10 cellular contexts compared by ENCODE assay signal in genomic region chr7:140404565-140405080, GRCh38. TPM values are rescaled to one million over a fixed set of nuclear protein-coding genes. Genes with fewer than 3 reads are reported as not detected.
DNase-seq lines count a peak whose midpoint lies in the region; ATAC-seq and TF ChIP-seq lines count a peak whose summit lies in the region.
"Had no signal": no experiment of that assay in that cellular context is flagged by ENCODE, and none has a peak within 500 bp of the region (broad histone marks: within the 10 kb centered on the region; RNA-seq: fewer than 3 reads in every experiment).

No MANE protein-coding gene starts in this region.

- peak overlapping the region; percentile 96 for H3K4me3 Mint-ChIP-seq in T-helper 1 cell treated with Interleukin-12 subunit alpha and Interleukin-12 subunit beta and Interleukin-4 antibody, amounts not matched to agents 30 μg/mL and 1 μg/mL, for 36 hours

- H3K36me3 ChIP-seq in Peyer's patch (no peaks in the 10 kb centered on the region), smooth muscle cell (ENCODE audit: low read depth) (no peaks in the 10 kb centered on the region)

- H3K4me2 ChIP-seq in smooth muscle cell, result peak overlapping the region; percentile 79

- H3K4me1 Mint-ChIP-seq in T-helper 1 cell treated with Interleukin-12 subunit alpha and Interleukin-12 subunit beta and Interleukin-4 antibody, amounts not matched to agents 30 μg/mL and 1 μg/mL, for 36 hours (ENCODE audit: low read depth), result peaks cover 26% of the 10 kb centered on the region

- peak overlapping the region; percentile 82 for H2AFZ ChIP-seq in smooth muscle cell (ENCODE audit: low read depth)

- peak; percentile 11 for ATAC-seq in foreskin keratinocyte

- H3K36me3 Mint-ChIP-seq in T-helper 1 cell treated with Interleukin-12 subunit alpha and Interleukin-12 subunit beta and Interleukin-4 antibody, amounts not matched to agents 30 μg/mL and 1 μg/mL, for 36 hours (ENCODE audit: low read depth), result peaks cover 25% of the 10 kb centered on the region

- TF ChIP-seq POLR2A in Peyer's patch (IDR thresholded peaks at IDR 0.05), result no peak

- H3K9me3 Mint-ChIP-seq in T-helper 1 cell treated with Interleukin-12 subunit alpha and Interleukin-12 subunit beta and Interleukin-4 antibody, amounts not matched to agents 30 μg/mL and 1 μg/mL, for 36 hours, result no peaks in the 10 kb centered on the region

- H3K79me2 ChIP-seq in smooth muscle cell (ENCODE audit: low read depth), result no peaks in the 10 kb centered on the region

- H3K27me3 ChIP-seq in Peyer's patch (no peaks in the 10 kb centered on the region), foreskin keratinocyte (peaks cover 3% of the 10 kb centered on the region), smooth muscle cell (ENCODE audit: low read depth) (no peaks in the 10 kb centered on the region)

- peaks cover 6% of the 10 kb centered on the region for H3F3A ChIP-seq in smooth muscle cell (ENCODE audit: low read depth)

- no peaks in the 10 kb centered on the region for H3K27me3 Mint-ChIP-seq in T-helper 1 cell treated with Interleukin-12 subunit alpha and Interleukin-12 subunit beta and Interleukin-4 antibody, amounts not matched to agents 30 μg/mL and 1 μg/mL, for 36 hours (ENCODE audit: low read depth)

- H4K20me1 ChIP-seq in smooth muscle cell (ENCODE audit: low read depth), result no peaks in the 10 kb centered on the region

- DNase-seq in T-helper 1 cell (no peak), Peyer's patch (no peak), foreskin keratinocyte (no peak), smooth muscle cell (lab: John Stamatoyannopoulos, UW; ENCODE audit: unreplicated experiment) (no peak), foreskin melanocyte (no peak), OCI-M1 (lab: John Stamatoyannopoulos, UW) (no peak), middle frontal gyrus (ENCODE audit: extremely low spot score, low spot score) (no peak)

- TF ChIP-seq CTCF in Peyer's patch (IDR thresholded peaks at IDR 0.05), result no peak
- no peak for TF ChIP-seq CTCF in foreskin keratinocyte (conservative IDR thresholded peaks at IDR 0.05)
- TF ChIP-seq CTCF in smooth muscle cell (IDR thresholded peaks at IDR 0.05; ENCODE audit: borderline replicate concordance, insufficient read depth, poor library complexity, severe bottlenecking), result no peak

- peak overlapping the region; percentile 96 for H3K27ac Mint-ChIP-seq in T-helper 1 cell treated with Interleukin-12 subunit alpha and Interleukin-12 subunit beta and Interleukin-4 antibody, amounts not matched to agents 30 μg/mL and 1 μg/mL, for 36 hours

- H3K4me3 ChIP-seq in Peyer's patch, result peak overlapping the region in 3 of 4 donors; percentile 40 to 79 (median 60)
- peak overlapping the region; percentile 45 for H3K4me3 ChIP-seq in smooth muscle cell

- no peak overlapping the region for H3K9ac ChIP-seq in smooth muscle cell (ENCODE audit: low read depth)

- peak overlapping the region in 1 of 4 donors; percentile 79 for H3K27ac ChIP-seq in Peyer's patch
- H3K27ac ChIP-seq in foreskin keratinocyte, result no peak overlapping the region
- no peak overlapping the region for H3K27ac ChIP-seq in smooth muscle cell (ENCODE audit: low read depth)

- H3K9me3 ChIP-seq in Peyer's patch (no peaks in the 10 kb centered on the region), smooth muscle cell (replicated peaks; ENCODE audit: low read depth) (no peaks in the 10 kb centered on the region)

- H3K4me1 ChIP-seq in Peyer's patch (peaks cover 0 to 4% (median 0%) of the 10 kb centered on the region in 4 donors), foreskin keratinocyte (no peaks in the 10 kb centered on the region), smooth muscle cell (ENCODE audit: low read depth) (no peaks in the 10 kb centered on the region)

- WGBS in smooth muscle cell (ENCODE audit: low lambda C conversion rate), result 66% methylated on average over 3 of the region's 3 CpGs

RNA-seq across cellular contexts. Expression of gene RAB19, which starts 0.8 kb away (rescaled TPM):
- total RNA-seq in Peyer's patch (10 to 100 TPM in 2 of 4 donors, 1 to 10 TPM in 2; 7.4 to 18.6 (median 10.1) TPM), foreskin keratinocyte (0.21 TPM in 1 of 2 replicates, not detected in the other), smooth muscle cell (not detected in 2 replicates)
- polyA plus RNA-seq in foreskin keratinocyte (not detected in 2 replicates), smooth muscle cell (not detected in 2 replicates)
- total RNA-seq: posterior vena cava had no signal
- polyA plus RNA-seq: BJ had no signal

RNA-seq across cellular contexts. Expression of gene SLC37A3, which starts 6.3 kb away (rescaled TPM):
- 100 to 1,000 TPM in 2 of 4 donors, 10 to 100 TPM in 2; 45.4 to 124 (median 98.9) TPM for total RNA-seq in Peyer's patch
- 30.4 and 37.9 TPM in 2 replicates for total RNA-seq in foreskin keratinocyte
- 15.6 and 16.7 TPM in 2 replicates for polyA plus RNA-seq in foreskin keratinocyte
- total RNA-seq in smooth muscle cell, result 54.2 and 83.2 TPM in 2 replicates
- polyA plus RNA-seq in smooth muscle cell, result 42.8 and 47.7 TPM in 2 replicates
